ENCODE assay signal across 16 cellular contexts in genomic region chr6:72675396-72675795, GRCh38. TPM values are rescaled to one million over a fixed set of nuclear protein-coding genes. Genes with fewer than 3 reads are reported as not detected.
DNase-seq lines count a peak whose midpoint lies in the region; ATAC-seq and TF ChIP-seq lines count a peak whose summit lies in the region.
"Had no signal": no experiment of that assay in that cellular context is flagged by ENCODE, and none has a peak within 500 bp of the region (broad histone marks: within the 10 kb centered on the region; RNA-seq: fewer than 3 reads in every experiment).

No MANE protein-coding gene starts in this region.

- H3K4me3 ChIP-seq in Panc1 (ENCODE audit: low read depth in 2 of 2, low read length in 2 of 2) (no peak overlapping the region), fibroblast of pulmonary artery (replicated peaks; ENCODE audit: low read depth, low read length) (no peak overlapping the region), trophoblast cell (ENCODE audit: low read depth, low read length) (no peak overlapping the region)

- no peak overlapping the region for H3K23ac ChIP-seq in trophoblast cell (ENCODE audit: low read length)

- no peak overlapping the region for H2AFZ ChIP-seq in trophoblast cell (ENCODE audit: insufficient read depth, low read length, poor library complexity)

- no CpG with 5 or more reads among the region's 1 CpG for whole genome bisulfite sequencing in trophoblast cell (ENCODE audit: extremely low coverage, insufficient coverage, insufficient read length)

- no peak overlapping the region for H4K12ac ChIP-seq in trophoblast cell (ENCODE audit: low read depth, low read length)

- H4K91ac ChIP-seq in trophoblast cell (ENCODE audit: low read depth, low read length) = no peak overlapping the region

- TF ChIP-seq CTCF in Panc1 (IDR thresholded peaks at IDR 0.05) = no peak
- no peak for TF ChIP-seq CTCF in fibroblast of pulmonary artery (IDR thresholded peaks at IDR 0.05; ENCODE audit: low read length, missing control alignments)

- intact Hi-C loops in Panc1 (cut with micrococcal nuclease; ENCODE audit: unreplicated experiment) = no loop called here

- no peak overlapping the region for H2BK120ac ChIP-seq in trophoblast cell (ENCODE audit: insufficient read depth, low read length, poor library complexity)

- H3K18ac ChIP-seq in trophoblast cell (ENCODE audit: low read length) = no peak overlapping the region

- no peak overlapping the region for H3K9ac ChIP-seq in trophoblast cell (ENCODE audit: low read length)

- H3K4me2 ChIP-seq in trophoblast cell (ENCODE audit: low read length) = no peak overlapping the region

- BruUV-seq in Panc1 (replicated peaks; lab: Mats Ljungman, UMichigan) = no TSS peak

- POLR2A ChIA-PET in Panc1 (lab: Charles Lee) = no interaction called here

- H3K4ac ChIP-seq in trophoblast cell (ENCODE audit: low read depth, low read length) = no peak overlapping the region

- no peak overlapping the region for H4K8ac ChIP-seq in trophoblast cell (ENCODE audit: low read depth, low read length)

- no peak overlapping the region; the same call in 1 of the 2 replicates for H3K27ac ChIP-seq in Panc1 (ENCODE audit: low read length)
- no peak overlapping the region for H3K27ac ChIP-seq in trophoblast cell (ENCODE audit: low read depth, low read length)

- peak; percentile 11 for DNase-seq in GM03348 (ENCODE audit: low spot score)
- DNase-seq in Panc1 (ENCODE audit: low read depth, low spot score) = no peak
- DNase-seq in fibroblast of pulmonary artery (ENCODE audit: low read depth) = peak; percentile 4
- DNase-seq in trophoblast cell = peak; percentile 64 to 92
- DNase-seq in ecto neural progenitor cell (ENCODE audit: low spot score) = no peak
- no peak for DNase-seq in KG1 (lab: John Stamatoyannopoulos, UW)
- no peak for DNase-seq in NCI-H2081 treated with DMSO at 0.1 percent for 48 hours (lab: John Stamatoyannopoulos, UW)
- DNase-seq: BE2C; CD8-positive, alpha-beta T cell; NCI-H187 treated with DMSO at 0.1 percent for 48 hours; NCI-H2171; NCI-H510A; NCI-H82 had no signal

- in situ Hi-C loops in Panc1 (cut with HindIII; ENCODE audit: low pct_unique_long_range_greater_than_20kb, low sequenced_read_pairs) = no loop called here

- H3K14ac ChIP-seq in trophoblast cell (ENCODE audit: low read length) = no peak overlapping the region

- no peak overlapping the region for H2AK5ac ChIP-seq in trophoblast cell (ENCODE audit: low read length)

- 0 out of 2 replicates have a peak, but pooled peaks have one; percentile 30 for ATAC-seq in Panc1
- ATAC-seq in GM21619 (IDR thresholded peaks at IDR 0.05; ENCODE audit: unreplicated experiment) = no peak
- ATAC-seq: CD8-positive, alpha-beta T cell; HepG2; Right ventricle myocardium inferior had no signal

- H3K9me3 ChIP-seq in Panc1 (ENCODE audit: control insufficient read depth, insufficient read depth, low read depth, low read length) (no peaks in the 10 kb centered on the region), trophoblast cell (ENCODE audit: insufficient read depth, low read depth, low read length) (no peaks in the 10 kb centered on the region)
- H3K9me3 ChIP-seq: BE2C had no signal

- H3K79me1 ChIP-seq in trophoblast cell (ENCODE audit: low read length) = peaks cover 7% of the 10 kb centered on the region

- CTCF ChIA-PET in Panc1 (lab: Charles Lee) = no interaction called here

- peaks cover 4% of the 10 kb centered on the region for H3K79me2 ChIP-seq in trophoblast cell (ENCODE audit: control insufficient read depth, insufficient read depth, low read length, poor library complexity)

- H3K4me1 ChIP-seq in Panc1 (ENCODE audit: control insufficient read depth, insufficient read depth, low read length) (peaks cover 15% of the 10 kb centered on the region; the same call in 1 of the 2 replicates), trophoblast cell (ENCODE audit: control insufficient read depth in 1 of 2, insufficient read depth in 2 of 2, low read length in 2 of 2) (peaks cover 3 to 7% of the 10 kb centered on the region in 2 experiments)

- no peak overlapping the region for H2BK12ac ChIP-seq in trophoblast cell (ENCODE audit: low read length)

- no peaks in the 10 kb centered on the region for H3K27me3 ChIP-seq in Panc1 (ENCODE audit: control insufficient read depth, insufficient read depth, low read length)
- H3K27me3 ChIP-seq in trophoblast cell (ENCODE audit: insufficient read depth, low read length) = no peaks in the 10 kb centered on the region
- H3K27me3 ChIP-seq: BE2C had no signal

- no peak overlapping the region for H2BK5ac ChIP-seq in trophoblast cell (ENCODE audit: low read depth, low read length, poor library complexity)

- no peaks in the 10 kb centered on the region for H3K36me3 ChIP-seq in Panc1 (ENCODE audit: control insufficient read depth, insufficient read depth, low read length)
- H3K36me3 ChIP-seq in trophoblast cell (ENCODE audit: control insufficient read depth in 1 of 2, insufficient read depth in 2 of 2, low read length in 2 of 2) = no peaks in the 10 kb centered on the region
- H3K36me3 ChIP-seq: BE2C had no signal

RNA-seq across cellular contexts. Expression of gene KCNQ5, which starts 53.5 kb away (rescaled TPM):
- 9.4 TPM for total RNA-seq in Panc1 (2021; ENCODE audit: unreplicated experiment)
- 4.7 TPM for polyA plus RNA-seq in Panc1 (2012; ENCODE audit: insufficient read length)
- polyA plus RNA-seq in trophoblast cell (2013) = 5.7 and 5.9 TPM in 2 replicates
- total RNA-seq: HepG2, Right ventricle myocardium inferior had no signal

Comparison
In these comparisons a context has a peak if more than half of its experiments do, and no peak if none do; other contexts are left out.
1. DNase-seq: peak in GM03348 (single experiment), fibroblast of pulmonary artery (single experiment) and trophoblast cell (2 of 2); none in Panc1 (single experiment), ecto neural progenitor cell (single experiment), KG1 (single experiment) and NCI-H2081 treated with DMSO at 0.1 percent for 48 hours (single experiment).